Comparison of ENCODE assay signal across 19 cellular contexts in the genomic region with DNA sequence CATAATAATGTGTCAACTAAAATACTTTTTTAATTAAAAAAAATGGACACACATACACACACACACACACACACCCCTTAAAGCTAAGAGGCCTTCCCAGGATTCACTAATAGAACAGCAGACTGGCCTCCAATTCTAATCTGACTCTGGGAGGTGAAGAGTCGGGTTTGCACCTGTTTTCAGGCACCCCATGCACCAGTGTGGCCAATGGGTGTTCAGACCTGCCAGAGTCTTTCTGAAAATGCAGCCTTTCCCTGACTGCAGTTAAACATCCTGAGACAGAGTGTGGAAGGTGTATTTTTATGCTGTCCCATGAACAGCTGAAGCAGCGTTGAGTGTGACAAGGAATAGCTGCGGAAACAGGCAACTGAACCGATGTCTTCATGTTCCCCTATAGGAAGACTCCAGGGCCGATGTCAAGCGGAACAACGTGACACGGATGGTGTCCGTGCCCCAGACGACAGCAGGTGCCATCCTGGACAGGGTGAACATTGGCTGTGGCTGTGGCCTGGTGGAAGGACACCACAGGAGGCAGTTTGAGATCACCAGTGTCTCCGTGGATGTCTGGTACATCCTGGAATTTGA.
DNase-seq lines count a peak whose midpoint lies in the region; ATAC-seq and TF ChIP-seq lines count a peak whose summit lies in the region.
"Had no signal": no experiment of that assay in that cellular context is flagged by ENCODE, and none has a peak within 500 bp of the region (broad histone marks: within the 10 kb centered on the region; RNA-seq: fewer than 3 reads in every experiment).

No MANE protein-coding gene starts in this region.

- peak overlapping the region; percentile 68 for H2AFZ ChIP-seq in DND-41 (ENCODE audit: low read depth, low read length)

- H3K36me3 Mint-ChIP-seq in activated CD8-positive, alpha-beta T cell treated with anti-CD3 and anti-CD28 coated beads for 36 hours (ENCODE audit: low read depth) = peaks cover 16% of the 10 kb centered on the region
- H3K36me3 Mint-ChIP-seq in naive thymus-derived CD4-positive, alpha-beta T cell = peaks cover 0 to 8% (median 0%) of the 10 kb centered on the region in 5 donors

- peaks cover 88% of the 10 kb centered on the region for H3K4me1 ChIP-seq in DND-41 (ENCODE audit: insufficient read depth, low read length)
- peaks cover 55 to 59% of the 10 kb centered on the region in 2 donors for H3K4me1 ChIP-seq in naive thymus-derived CD4-positive, alpha-beta T cell (ENCODE audit: control insufficient read depth in 2 of 2, insufficient read depth in 2 of 2, low read length in 2 of 2)
- H3K4me1 ChIP-seq in esophagus squamous epithelium = peaks cover 0 to 9% (median 0%) of the 10 kb centered on the region in 3 donors
- H3K4me1 ChIP-seq: HAP-1, right atrium auricular region had no signal

- no peak for TF ChIP-seq CTCF in DND-41 (IDR thresholded peaks at IDR 0.05; ENCODE audit: borderline replicate concordance, extremely low read depth, low read length, poor library complexity, severe bottlenecking)
- TF ChIP-seq CTCF in activated CD8-positive, alpha-beta T cell treated with anti-CD3 and anti-CD28 coated beads for 36 hours (IDR thresholded peaks at IDR 0.05) = no peak
- no peak for TF ChIP-seq CTCF in esophagus squamous epithelium (IDR thresholded peaks at IDR 0.05)

- peaks cover 2% of the 10 kb centered on the region; the same call in 1 of the 2 replicates for H3K79me2 ChIP-seq in DND-41 (ENCODE audit: insufficient read depth, low read length)

- intact Hi-C loops in activated CD8-positive, alpha-beta T cell treated with anti-CD3 and anti-CD28 coated beads for 36 hours (cut with micrococcal nuclease) = loop anchor here (1.0 kb wide), 1 partner anchor 9 kb away; no protein-coding TSS in a partner anchor
- intact Hi-C loops in naive thymus-derived CD4-positive, alpha-beta T cell (cut with micrococcal nuclease) = loop anchor here (1.0 to 10.0 kb wide), 9 partner anchors 8 to 1671 kb away; partner anchors contain the start of genes ZEB1 (in 2 of the 2), ARHGAP12 (in 1 of the 2), EPC1 (in 1 of the 2) and MAP3K8 (in 1 of the 2)
- intact Hi-C loops in esophagus squamous epithelium (cut with DNase I) = no loop called here

- DNase-seq in DND-41 = no peak
- no peak for DNase-seq in activated CD8-positive, alpha-beta T cell treated with anti-CD3 and anti-CD28 coated beads for 36 hours
- DNase-seq in naive thymus-derived CD4-positive, alpha-beta T cell = no peak
- DNase-seq in NCI-H1105 treated with DMSO at 0.1 percent for 48 hours (lab: John Stamatoyannopoulos, UW) = no peak
- DNase-seq in esophagus squamous epithelium (lab: John Stamatoyannopoulos, UW) = no peak
- no peak for DNase-seq in NCI-H1694 treated with DMSO at 0.1 percent for 48 hours (lab: John Stamatoyannopoulos, UW)
- DNase-seq: aorta, GDM1, left ventricle myocardium superior, NCI-H2029, NCI-H69, T1000 had no signal

- peak overlapping the region; percentile 97 for H3K27ac ChIP-seq in DND-41 (ENCODE audit: low read length)
- peak overlapping the region; percentile 86 for H3K27ac ChIP-seq in naive thymus-derived CD4-positive, alpha-beta T cell (ENCODE audit: low read depth, low read length)
- peak overlapping the region in 2 of 4 donors; percentile 21 to 34 for H3K27ac ChIP-seq in esophagus squamous epithelium
- H3K27ac ChIP-seq: HL-60, right atrium auricular region had no signal

- POLR2A ChIA-PET in activated CD8-positive, alpha-beta T cell treated with anti-CD3 and anti-CD28 coated beads for 36 hours (lab: Charles Lee) = interaction anchor here (0.7 to 1.6 kb wide), 4 partner anchors 11 to 22 kb away, joined by 3 to 7 read pairs (median 4); no protein-coding TSS in a partner anchor
- POLR2A ChIA-PET in naive thymus-derived CD4-positive, alpha-beta T cell (lab: Charles Lee) = interaction anchor here (1.4 to 3.1 kb wide), 3 partner anchors 9 to 80 kb away, joined by 4 to 15 read pairs (median 4); no protein-coding TSS in a partner anchor

- no peaks in the 10 kb centered on the region for H3K9me3 Mint-ChIP-seq in activated CD8-positive, alpha-beta T cell treated with anti-CD3 and anti-CD28 coated beads for 36 hours
- no peaks in the 10 kb centered on the region for H3K9me3 Mint-ChIP-seq in naive thymus-derived CD4-positive, alpha-beta T cell
- H3K9me3 Mint-ChIP-seq: dendritic cell treated with granulocyte-macrophage colony-stimulating factor and Interleukin-4, amounts not matched to agents 40 ng/mL and 50 ng/mL, for 4 days had no signal

- H3K9me3 ChIP-seq in DND-41 (ENCODE audit: insufficient read depth, low read length, severe bottlenecking) = no peaks in the 10 kb centered on the region
- H3K9me3 ChIP-seq in naive thymus-derived CD4-positive, alpha-beta T cell (ENCODE audit: control insufficient read depth in 2 of 3, low read length in 3 of 3) = no peaks in the 10 kb centered on the region
- H3K9me3 ChIP-seq in esophagus squamous epithelium = no peaks in the 10 kb centered on the region
- H3K9me3 ChIP-seq: HAP-1, right atrium auricular region had no signal

- H3K4me1 Mint-ChIP-seq in activated CD8-positive, alpha-beta T cell treated with anti-CD3 and anti-CD28 coated beads for 36 hours (ENCODE audit: low read depth) = peaks cover 62% of the 10 kb centered on the region
- peaks cover 39 to 79% (median 69%) of the 10 kb centered on the region in 7 donors for H3K4me1 Mint-ChIP-seq in naive thymus-derived CD4-positive, alpha-beta T cell

- peak overlapping the region; percentile 67 for H3K9ac ChIP-seq in DND-41 (ENCODE audit: low read depth, low read length)

- H3K4me3 ChIP-seq in DND-41 (ENCODE audit: low read depth in 1 of 2, low read length in 2 of 2) = peak overlapping the region in 1 of 2 experiments; percentile 51; a peak in 2 of 4 replicates
- H3K4me3 ChIP-seq in naive thymus-derived CD4-positive, alpha-beta T cell (ENCODE audit: low read length) = peak overlapping the region; percentile 63
- peak overlapping the region in 1 of 4 donors; percentile 5 for H3K4me3 ChIP-seq in esophagus squamous epithelium
- H3K4me3 ChIP-seq: HAP-1, right atrium auricular region had no signal

- H3K4me2 ChIP-seq in DND-41 (ENCODE audit: insufficient read depth, low read length) = peak overlapping the region; percentile 71

- ATAC-seq in DND-41 (ENCODE audit: insufficient read depth, low read depth) = no peak
- ATAC-seq in activated CD8-positive, alpha-beta T cell treated with anti-CD3 and anti-CD28 coated beads for 36 hours = no peak
- no peak for ATAC-seq in naive thymus-derived CD4-positive, alpha-beta T cell
- ATAC-seq in GM19463 (IDR thresholded peaks at IDR 0.05; ENCODE audit: unreplicated experiment) = no peak
- ATAC-seq: left ventricle myocardium superior, Right ventricle myocardium inferior had no signal

- no peaks in the 10 kb centered on the region for H3K27me3 Mint-ChIP-seq in activated CD8-positive, alpha-beta T cell treated with anti-CD3 and anti-CD28 coated beads for 36 hours
- no peaks in the 10 kb centered on the region for H3K27me3 Mint-ChIP-seq in naive thymus-derived CD4-positive, alpha-beta T cell

- no peaks in the 10 kb centered on the region for H3K27me3 ChIP-seq in DND-41 (ENCODE audit: insufficient read depth, low read length, poor library complexity)
- H3K27me3 ChIP-seq in naive thymus-derived CD4-positive, alpha-beta T cell (ENCODE audit: control insufficient read depth in 2 of 2, insufficient read depth in 2 of 2, low read length in 2 of 2) = no peaks in the 10 kb centered on the region
- peaks cover 0 to under 1% (median 0%) of the 10 kb centered on the region in 4 donors for H3K27me3 ChIP-seq in esophagus squamous epithelium
- H3K27me3 ChIP-seq: right atrium auricular region had no signal

- 70 to 78% methylated on average over 3 to 10 of the region's 11 CpGs for WGBS in esophagus squamous epithelium, 2 donors

- H3K4me3 Mint-ChIP-seq in activated CD8-positive, alpha-beta T cell treated with anti-CD3 and anti-CD28 coated beads for 36 hours = peak overlapping the region; percentile 91
- peak overlapping the region; percentile 76 to 98 (median 90) for H3K4me3 Mint-ChIP-seq in naive thymus-derived CD4-positive, alpha-beta T cell
- H3K4me3 Mint-ChIP-seq: dendritic cell treated with granulocyte-macrophage colony-stimulating factor and Interleukin-4, amounts not matched to agents 40 ng/mL and 50 ng/mL, for 4 days had no signal

- CTCF ChIA-PET in activated CD8-positive, alpha-beta T cell treated with anti-CD3 and anti-CD28 coated beads for 36 hours (lab: Charles Lee) = interaction anchor here (1.4 to 5.6 kb wide), 3 partner anchors 9 to 22 kb away, joined by 3 to 69 read pairs (median 3); no protein-coding TSS in a partner anchor
- CTCF ChIA-PET in naive thymus-derived CD4-positive, alpha-beta T cell (lab: Charles Lee) = interaction anchor here (1.5 to 2.4 kb wide), 3 partner anchors 15 to 81 kb away, joined by 3 to 13 read pairs (median 10); no protein-coding TSS in a partner anchor

- H4K20me1 ChIP-seq in DND-41 (ENCODE audit: insufficient read depth, low read length) = no peaks in the 10 kb centered on the region

- H3K36me3 ChIP-seq in DND-41 (ENCODE audit: insufficient read depth, low read length) (no peaks in the 10 kb centered on the region), esophagus squamous epithelium (no peaks in the 10 kb centered on the region)
- H3K36me3 ChIP-seq in naive thymus-derived CD4-positive, alpha-beta T cell (ENCODE audit: control insufficient read depth in 2 of 3, insufficient read depth in 3 of 3, low read length in 3 of 3) = no peaks in the 10 kb centered on the region
- H3K36me3 ChIP-seq: HAP-1, right atrium auricular region had no signal

- TF ChIP-seq POLR2A in GM19193 (IDR thresholded peaks at IDR 0.05; ENCODE audit: extremely low read depth, insufficient read depth, insufficient read length) (peak; percentile 35), esophagus squamous epithelium (IDR thresholded peaks at IDR 0.05) (no peak)

- peak overlapping the region; percentile 98 for H3K27ac Mint-ChIP-seq in activated CD8-positive, alpha-beta T cell treated with anti-CD3 and anti-CD28 coated beads for 36 hours
- H3K27ac Mint-ChIP-seq in naive thymus-derived CD4-positive, alpha-beta T cell = peak overlapping the region; percentile 88 to 99 (median 97)
- H3K27ac Mint-ChIP-seq: dendritic cell treated with granulocyte-macrophage colony-stimulating factor and Interleukin-4, amounts not matched to agents 40 ng/mL and 50 ng/mL, for 4 days had no signal
